Comparison of ENCODE assay signal across 25 cellular contexts in genomic region chr9:14746655-14747054, GRCh38. TPM values are rescaled to one million over a fixed set of nuclear protein-coding genes. Genes with fewer than 3 reads are reported as not detected.
"Had no signal": no experiment of that assay in that cellular context is flagged by ENCODE, and none has a peak within 500 bp of the region (broad histone marks: within the 10 kb centered on the region; RNA-seq: fewer than 3 reads in every experiment).

No MANE protein-coding gene starts in this region.

- H3K27me3 ChIP-seq: breast epithelium, esophagus squamous epithelium, upper lobe of left lung had no signal

- H3K4me3 ChIP-seq: breast epithelium, esophagus squamous epithelium, lower lobe of right lung, thoracic aorta, upper lobe of left lung had no signal

- H3K27ac Mint-ChIP-seq: activated naive CD8-positive, alpha-beta T cell treated with anti-CD3 and anti-CD28 coated beads for 36 hours; natural killer cell; T-cell had no signal

- H3K4me1 Mint-ChIP-seq: natural killer cell had no signal

- H3K4me1 ChIP-seq: breast epithelium, esophagus squamous epithelium, lower lobe of right lung, upper lobe of left lung had no signal

- H3K9me3 Mint-ChIP-seq: activated naive CD8-positive, alpha-beta T cell treated with anti-CD3 and anti-CD28 coated beads for 36 hours; activated T-cell treated with anti-CD3 and anti-CD28 coated beads, Interleukin-2, amount 50 U/mL, for 4 hours; natural killer cell had no signal

- H3K9me3 ChIP-seq: breast epithelium, esophagus squamous epithelium, lower lobe of right lung, thoracic aorta, upper lobe of left lung had no signal

- H3K27ac ChIP-seq: breast epithelium, esophagus squamous epithelium, lower lobe of right lung, thoracic aorta, upper lobe of left lung had no signal

- FAIRE-seq: astrocyte, kidney had no signal

- DNase-seq: activated CD4-positive, alpha-beta T cell treated with anti-CD3 and anti-CD28 coated beads, Interleukin-2, amount 50 U/mL, for 4 hours; activated CD8-positive, alpha-beta memory T cell treated with anti-CD3 and anti-CD28 coated beads, Interleukin-2, amount 50 U/mL, for 48 hours; activated naive CD4-positive, alpha-beta T cell treated with Interleukin-2 at 50 U/mL for 16 hours; activated naive CD8-positive, alpha-beta T cell treated with anti-CD3 and anti-CD28 coated beads for 36 hours; activated T-cell treated with anti-CD3 and anti-CD28 coated beads, Interleukin-2, amount 50 U/mL, for 4 hours; cerebellar nuclear complex; cortex of kidney; effector CD4-positive, alpha-beta T cell; esophagus squamous epithelium; kidney; lower lobe of right lung; midbrain; natural killer cell; retina; stimulated activated CD4-positive, alpha-beta T cell treated with anti-CD3 and anti-CD28 coated beads, Interleukin-4, amount 100 ng/mL, for 24 hours; stimulated activated naive CD4-positive, alpha-beta T cell treated with Interleukin-2 at 50 U/mL for 16 hours; T-cell; upper lobe of left lung had no signal

- H3K36me3 ChIP-seq: breast epithelium, esophagus squamous epithelium, lower lobe of right lung, upper lobe of left lung had no signal

- ATAC-seq: activated T-cell treated with anti-CD3 and anti-CD28 coated beads, Interleukin-2, amount 50 U/mL, for 4 hours; lower lobe of right lung; natural killer cell; SK-N-SH treated with all-trans-retinoic acid at 6 μM for 48 hours; T-cell had no signal

- H3K4me3 Mint-ChIP-seq: activated naive CD8-positive, alpha-beta T cell treated with anti-CD3 and anti-CD28 coated beads for 36 hours; activated T-cell treated with anti-CD3 and anti-CD28 coated beads, Interleukin-2, amount 50 U/mL, for 4 hours; natural killer cell; T-cell had no signal

- H3K36me3 Mint-ChIP-seq: activated naive CD8-positive, alpha-beta T cell treated with anti-CD3 and anti-CD28 coated beads for 36 hours; natural killer cell; T-cell had no signal

RNA-seq across cellular contexts. Expression of gene CER1, which starts 24.1 kb away (rescaled TPM):
- total RNA-seq: activated CD8-positive, alpha-beta memory T cell treated with anti-CD3 and anti-CD28 coated beads for 36 hours; activated naive CD8-positive, alpha-beta T cell treated with anti-CD3 and anti-CD28 coated beads for 36 hours; activated T-cell treated with anti-CD3 and anti-CD28 coated beads, Interleukin-2, amount 50 U/mL, for 4 hours; breast epithelium; esophagus squamous epithelium; kidney; lower lobe of right lung; natural killer cell; osteoblast; posterior vena cava; T-cell; thoracic aorta; upper lobe of left lung had no signal
